12 cellular contexts compared by ENCODE assay signal in genomic region chr17:58415371-58416055, GRCh38. TPM values are rescaled to one million over a fixed set of nuclear protein-coding genes. Genes with fewer than 3 reads are reported as not detected.
DNase-seq lines count a peak whose midpoint lies in the region; ATAC-seq and TF ChIP-seq lines count a peak whose summit lies in the region.
"Had no signal": no experiment of that assay in that cellular context is flagged by ENCODE, and none has a peak within 500 bp of the region (broad histone marks: within the 10 kb centered on the region; RNA-seq: fewer than 3 reads in every experiment).

No MANE protein-coding gene starts in this region.

- DNase-seq in iPS-NIHi7 (ENCODE audit: extremely low spot score), result peak; percentile 21
- no peak for DNase-seq in suprapubic skin (ENCODE audit: low spot score in 2 of 2)
- no peak for DNase-seq in psoas muscle
- DNase-seq in KG1 (lab: John Stamatoyannopoulos, UW), result no peak
- DNase-seq: activated naive CD4-positive, alpha-beta T cell treated with anti-CD3 and anti-CD28 coated beads, Interleukin-2, amount 10 ng/mL, durations not matched to agents 7 days and 5 days had no signal

- peak overlapping the region; percentile 62; the same call in 1 of the 2 replicates for H3K4me3 ChIP-seq in HUES48 (ENCODE audit: low read depth, low read length)
- peak overlapping the region; percentile 46 for H3K4me3 ChIP-seq in suprapubic skin
- no peak overlapping the region for H3K4me3 ChIP-seq in psoas muscle
- H3K4me3 ChIP-seq: HAP-1 had no signal

- H3K27me3 ChIP-seq in HUES48 (ENCODE audit: control insufficient read depth, insufficient read depth, low read length) (no peaks in the 10 kb centered on the region), suprapubic skin (no peaks in the 10 kb centered on the region), psoas muscle (ENCODE audit: insufficient read depth in 3 of 3, low read length in 2 of 3) (no peaks in the 10 kb centered on the region)

- TF ChIP-seq CTCF in suprapubic skin (IDR thresholded peaks at IDR 0.05) (no peak), psoas muscle (IDR thresholded peaks at IDR 0.05) (no peak)

- H3K9me3 ChIP-seq in HUES48 (ENCODE audit: control insufficient read depth, insufficient read depth, low read length) (no peaks in the 10 kb centered on the region), suprapubic skin (no peaks in the 10 kb centered on the region), psoas muscle (no peaks in the 10 kb centered on the region)
- H3K9me3 ChIP-seq: HAP-1 had no signal

- H3K9me3 Mint-ChIP-seq in activated T-helper 17 cell treated with anti-CD3 and anti-CD28 coated beads, Interleukin-2, amount 50 U/mL, for 72 hours, result no peaks in the 10 kb centered on the region
- H3K9me3 Mint-ChIP-seq: activated naive CD4-positive, alpha-beta T cell treated with anti-CD3 and anti-CD28 coated beads, Interleukin-2, amount 10 ng/mL, durations not matched to agents 7 days and 5 days had no signal

- no peaks in the 10 kb centered on the region for H3K27me3 Mint-ChIP-seq in activated T-helper 17 cell treated with anti-CD3 and anti-CD28 coated beads, Interleukin-2, amount 50 U/mL, for 72 hours

- peaks cover 7% of the 10 kb centered on the region for H3K4me1 Mint-ChIP-seq in activated T-helper 17 cell treated with anti-CD3 and anti-CD28 coated beads, Interleukin-2, amount 50 U/mL, for 72 hours

- intact Hi-C loops in psoas muscle (cut with DNase I), result loop anchor here in 1 of 2 donors (2.0 to 10.0 kb wide), 3 partner anchors 63 to 167 kb away; partner anchors contain the start of gene SUPT4H1

- no peak for TF ChIP-seq POLR2A in suprapubic skin (IDR thresholded peaks at IDR 0.05)

- no peaks in the 10 kb centered on the region for H3K36me3 ChIP-seq in HUES48 (ENCODE audit: control insufficient read depth, insufficient read depth, low read length)
- H3K36me3 ChIP-seq in suprapubic skin, result no peaks in the 10 kb centered on the region
- H3K36me3 ChIP-seq in psoas muscle (ENCODE audit: insufficient read depth in 1 of 2, low read depth in 1 of 2), result no peaks in the 10 kb centered on the region
- H3K36me3 ChIP-seq: HAP-1 had no signal

- no peak for ATAC-seq in activated T-helper 17 cell treated with anti-CD3 and anti-CD28 coated beads, Interleukin-2, amount 50 U/mL, for 72 hours (replicated peaks)
- ATAC-seq in psoas muscle (no peak), HG03039 (IDR thresholded peaks at IDR 0.05; ENCODE audit: unreplicated experiment) (no peak)
- ATAC-seq: sciatic nerve had no signal

- TF ChIP-seq EP300 in suprapubic skin (IDR thresholded peaks at IDR 0.05), result no peak

- H3K4me1 ChIP-seq in HUES48 (ENCODE audit: control insufficient read depth, insufficient read depth, low read length) (peaks cover 12% of the 10 kb centered on the region), suprapubic skin (peaks cover 13% of the 10 kb centered on the region), psoas muscle (no peaks in the 10 kb centered on the region)

- no peak overlapping the region for H3K4me3 Mint-ChIP-seq in activated T-helper 17 cell treated with anti-CD3 and anti-CD28 coated beads, Interleukin-2, amount 50 U/mL, for 72 hours
- H3K4me3 Mint-ChIP-seq: activated naive CD4-positive, alpha-beta T cell treated with anti-CD3 and anti-CD28 coated beads, Interleukin-2, amount 10 ng/mL, durations not matched to agents 7 days and 5 days had no signal

- WGBS in suprapubic skin, result 49% methylated on average over 6 of the region's 6 CpGs
- 65 to 75% (median 74%) methylated on average over 6 of the region's 6 CpGs for WGBS in psoas muscle, 3 donors

- no peaks in the 10 kb centered on the region for H3K36me3 Mint-ChIP-seq in activated T-helper 17 cell treated with anti-CD3 and anti-CD28 coated beads, Interleukin-2, amount 50 U/mL, for 72 hours (ENCODE audit: low read depth)
- H3K36me3 Mint-ChIP-seq: activated naive CD4-positive, alpha-beta T cell treated with anti-CD3 and anti-CD28 coated beads, Interleukin-2, amount 10 ng/mL, durations not matched to agents 7 days and 5 days had no signal

- H3K9ac ChIP-seq in HUES48 (ENCODE audit: low read depth, low read length), result no peak overlapping the region
- H3K9ac ChIP-seq: KMS-11 had no signal

- H3K27ac ChIP-seq in HUES48 (ENCODE audit: low read depth, low read length), result no peak overlapping the region
- H3K27ac ChIP-seq in suprapubic skin, result peak overlapping the region; percentile 83
- no peak overlapping the region for H3K27ac ChIP-seq in psoas muscle
- H3K27ac ChIP-seq: KMS-11 had no signal

- peak overlapping the region; percentile 5 for H3K27ac Mint-ChIP-seq in activated T-helper 17 cell treated with anti-CD3 and anti-CD28 coated beads, Interleukin-2, amount 50 U/mL, for 72 hours
- H3K27ac Mint-ChIP-seq: activated naive CD4-positive, alpha-beta T cell treated with anti-CD3 and anti-CD28 coated beads, Interleukin-2, amount 10 ng/mL, durations not matched to agents 7 days and 5 days had no signal

RNA-seq across cellular contexts. Expression of gene RNF43, which starts 1.8 kb away (rescaled TPM):
- total RNA-seq in activated T-helper 17 cell treated with anti-CD3 and anti-CD28 coated beads, Interleukin-2, amount 50 U/mL, for 72 hours, result under 1 TPM; 0.71 to 0.85 TPM
- total RNA-seq in suprapubic skin (10 to 100 TPM; 16.0 to 58.3 (median 21.5) TPM), psoas muscle (under 1 TPM in 2 of 4 donors, not detected in 2; 0.04 to 0.07 TPM)
- polyA plus RNA-seq in psoas muscle, result under 1 TPM in 2 of 3 donors, not detected in 1; 0.03 to 0.25 TPM
- total RNA-seq: subcutaneous adipose tissue had no signal

Comparison
In these comparisons a context has a peak if more than half of its experiments do, and no peak if none do; other contexts are left out.
1. RNA of gene RNF43, which starts 1.8 kb away (total RNA-seq): 16.0 to 58.3 TPM in suprapubic skin; 0.71 to 0.85 TPM in activated T-helper 17 cell treated with anti-CD3 and anti-CD28 coated beads, Interleukin-2, amount 50 U/mL, for 72 hours and 0.04 to 0.07 TPM in psoas muscle; every median in the first group is over 4 times any median in the second.